ENCODE assay signal across 9 cellular contexts in the genomic region with DNA sequence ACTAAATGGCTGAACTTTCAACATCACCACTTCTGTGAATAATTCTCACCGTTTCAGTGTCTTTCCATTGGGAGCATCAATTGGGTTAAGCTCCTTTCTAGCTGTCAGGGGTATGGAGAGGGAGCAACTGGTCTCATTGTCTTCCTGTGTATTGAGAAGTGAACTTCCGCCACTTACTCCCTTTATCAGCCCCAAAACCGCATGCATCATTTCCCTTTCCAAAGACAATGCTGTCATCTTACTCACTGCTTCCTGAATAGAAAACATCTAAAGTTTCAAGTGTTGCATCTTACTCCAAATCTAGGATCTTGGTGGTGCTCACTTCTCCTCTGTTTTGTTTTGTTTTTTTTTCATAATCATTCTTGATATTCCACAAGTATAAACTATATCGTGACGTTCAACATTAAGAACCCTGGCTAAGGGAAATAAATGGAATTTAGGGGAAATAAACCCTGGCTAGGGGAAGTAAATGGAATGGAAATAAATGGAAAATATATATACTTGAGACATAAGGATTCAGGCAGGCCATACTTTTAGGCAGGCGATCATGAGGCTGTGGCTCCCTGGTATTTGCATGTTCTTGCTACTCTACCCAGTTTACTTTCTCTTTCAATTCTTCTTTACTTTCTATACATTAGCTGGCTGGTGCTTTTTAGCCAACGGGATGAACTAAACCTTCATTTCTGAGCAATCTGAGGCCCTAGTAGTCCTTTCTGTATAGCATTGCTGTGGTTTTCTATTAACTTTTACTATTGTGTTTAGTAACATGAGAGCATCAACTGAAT.
DNase-seq lines count a peak whose midpoint lies in the region; ATAC-seq and TF ChIP-seq lines count a peak whose summit lies in the region.
"Had no signal": no experiment of that assay in that cellular context is flagged by ENCODE, and none has a peak within 500 bp of the region (broad histone marks: within the 10 kb centered on the region; RNA-seq: fewer than 3 reads in every experiment).

No MANE protein-coding gene starts in this region.

- H3K27ac ChIP-seq in SK-N-SH (ENCODE audit: low read depth in 2 of 2, low read length in 1 of 2) (peak overlapping the region in 1 of 2 experiments; percentile 84; a peak in 2 of 4 replicates), osteoblast (ENCODE audit: low read depth, low read length) (no peak overlapping the region)
- H3K27ac ChIP-seq: parathyroid adenoma had no signal

- intact Hi-C loops in posterior vena cava (cut with DNase I): no loop called here

- H3K79me2 ChIP-seq in SK-N-SH (ENCODE audit: insufficient read depth) (no peaks in the 10 kb centered on the region), osteoblast (ENCODE audit: insufficient read depth, low read length) (no peaks in the 10 kb centered on the region)
- H3K79me2 ChIP-seq: parathyroid adenoma had no signal

- peak; percentile 84 for ATAC-seq in GM19025 (IDR thresholded peaks at IDR 0.05; ENCODE audit: low read depth, unreplicated experiment)
- peak; percentile 53 for ATAC-seq in HG03039 (IDR thresholded peaks at IDR 0.05; ENCODE audit: unreplicated experiment)
- no peak for ATAC-seq in esophagus mucosa

- H3K27me3 ChIP-seq in SK-N-SH (ENCODE audit: insufficient read depth) (no peaks in the 10 kb centered on the region), osteoblast (ENCODE audit: insufficient read depth, low read length) (no peaks in the 10 kb centered on the region)

- H3F3A ChIP-seq in SK-N-SH (replicated peaks; ENCODE audit: insufficient read depth): peaks cover 27% of the 10 kb centered on the region

- peak overlapping the region; percentile 42; the same call in 1 of the 2 replicates for H3K9ac ChIP-seq in SK-N-SH
- H3K9ac ChIP-seq: parathyroid adenoma had no signal

- no peak for TF ChIP-seq RAD21 in SK-N-SH (IDR thresholded peaks at IDR 0.05; ENCODE audit: low read length)

- H3K9me2 ChIP-seq in SK-N-SH: no peaks in the 10 kb centered on the region

- WGBS in SK-N-SH (ENCODE audit: low lambda C conversion rate): 20% methylated on average over 7 of the region's 7 CpGs

- peak in 1 of 2 experiments; percentile 76; a peak in 1 of 4 replicates for TF ChIP-seq EP300 in SK-N-SH (IDR thresholded peaks at IDR 0.05; ENCODE audit: borderline replicate concordance in 1 of 2, low read depth in 1 of 2, low read length in 1 of 2)

- H2AFZ ChIP-seq in SK-N-SH (ENCODE audit: low read depth) (peak overlapping the region; percentile 62), osteoblast (ENCODE audit: low read length) (no peak overlapping the region)
- H2AFZ ChIP-seq: parathyroid adenoma had no signal

- H3K4me3 ChIP-seq in SK-N-SH (ENCODE audit: low read depth in 2 of 2, low read length in 1 of 2): peak overlapping the region in 1 of 2 experiments; percentile 41; a peak in 2 of 4 replicates
- no peak overlapping the region for H3K4me3 ChIP-seq in osteoblast (ENCODE audit: insufficient read depth, low read length)

- no peaks in the 10 kb centered on the region for H3K36me3 ChIP-seq in SK-N-SH (replicated peaks in 1 of 2; ENCODE audit: control insufficient read depth in 1 of 2, insufficient read depth in 2 of 2, low read length in 1 of 2)
- H3K36me3 ChIP-seq in osteoblast (ENCODE audit: insufficient read depth, low read length): no peaks in the 10 kb centered on the region

- DNase-seq in SK-N-SH (no peak), osteoblast (ENCODE audit: insufficient read length, low spot score, missing footprints) (no peak), NCI-H345 treated with DMSO at 0.1 percent for 48 hours (lab: John Stamatoyannopoulos, UW; ENCODE audit: unreplicated experiment) (no peak), posterior vena cava (ENCODE audit: low spot score) (no peak)
- DNase-seq: NCI-H187 treated with DMSO at 0.1 percent for 48 hours had no signal

- POLR2A ChIA-PET in SK-N-SH (lab: Yijun Ruan, JAX): no interaction called here

- CTCF ChIA-PET in SK-N-SH (lab: Yijun Ruan, JAX): interaction anchor here (2.1 kb wide), 1 partner anchor 43 kb away, joined by 7 read pairs; no protein-coding TSS in a partner anchor

- peaks cover 0 to 26% of the 10 kb centered on the region in 2 experiments; a peak in 2 of 4 replicates for H3K4me1 ChIP-seq in SK-N-SH (ENCODE audit: control insufficient read depth in 1 of 2, insufficient read depth in 2 of 2, low read depth in 1 of 2, low read length in 1 of 2)
- peaks cover 3% of the 10 kb centered on the region for H3K4me1 ChIP-seq in osteoblast (ENCODE audit: insufficient read depth, low read length)
- H3K4me1 ChIP-seq: parathyroid adenoma had no signal

- H3K4me2 ChIP-seq in SK-N-SH: peak overlapping the region; percentile 68
- peak overlapping the region; percentile 17 for H3K4me2 ChIP-seq in osteoblast (ENCODE audit: insufficient read depth, low read length)

- no peak for TF ChIP-seq CTCF in SK-N-SH (IDR thresholded peaks at IDR 0.05)
- TF ChIP-seq CTCF in osteoblast (IDR thresholded peaks at IDR 0.05; ENCODE audit: extremely low read depth, low read depth, low read length): no peak

- H4K20me1 ChIP-seq in SK-N-SH (ENCODE audit: insufficient read depth) (no peaks in the 10 kb centered on the region), osteoblast (ENCODE audit: insufficient read depth, low read length) (no peaks in the 10 kb centered on the region)

- peaks cover 5% of the 10 kb centered on the region; the same call in 1 of the 2 replicates for H3K9me3 ChIP-seq in SK-N-SH
- no peaks in the 10 kb centered on the region for H3K9me3 ChIP-seq in osteoblast (ENCODE audit: low read depth, low read length)

TF ChIP-seq in SK-N-SH, 30 proteins besides CTCF, POLR2A, EP300 and RAD21:
- TF ChIP-seq RCOR1 (IDR thresholded peaks at IDR 0.05; ENCODE audit: low read length) (no peak), GABPA (IDR thresholded peaks at IDR 0.05; ENCODE audit: low read depth) (peak; percentile 48), JUND (IDR thresholded peaks at IDR 0.05) (peak; percentile 67), TCF12 (IDR thresholded peaks at IDR 0.05) (peak; percentile 63), ELF1 (IDR thresholded peaks at IDR 0.05) (peak; percentile 27; the same call in 1 of the 2 replicates), FOSL2 (IDR thresholded peaks at IDR 0.05; ENCODE audit: borderline replicate concordance, low read depth) (peak; percentile 74; the same call in 1 of the 2 replicates), FOXJ3 (CRISPR knock-in tag; IDR thresholded peaks at IDR 0.05) (no peak)
- TF ChIP-seq, protein P1, sequence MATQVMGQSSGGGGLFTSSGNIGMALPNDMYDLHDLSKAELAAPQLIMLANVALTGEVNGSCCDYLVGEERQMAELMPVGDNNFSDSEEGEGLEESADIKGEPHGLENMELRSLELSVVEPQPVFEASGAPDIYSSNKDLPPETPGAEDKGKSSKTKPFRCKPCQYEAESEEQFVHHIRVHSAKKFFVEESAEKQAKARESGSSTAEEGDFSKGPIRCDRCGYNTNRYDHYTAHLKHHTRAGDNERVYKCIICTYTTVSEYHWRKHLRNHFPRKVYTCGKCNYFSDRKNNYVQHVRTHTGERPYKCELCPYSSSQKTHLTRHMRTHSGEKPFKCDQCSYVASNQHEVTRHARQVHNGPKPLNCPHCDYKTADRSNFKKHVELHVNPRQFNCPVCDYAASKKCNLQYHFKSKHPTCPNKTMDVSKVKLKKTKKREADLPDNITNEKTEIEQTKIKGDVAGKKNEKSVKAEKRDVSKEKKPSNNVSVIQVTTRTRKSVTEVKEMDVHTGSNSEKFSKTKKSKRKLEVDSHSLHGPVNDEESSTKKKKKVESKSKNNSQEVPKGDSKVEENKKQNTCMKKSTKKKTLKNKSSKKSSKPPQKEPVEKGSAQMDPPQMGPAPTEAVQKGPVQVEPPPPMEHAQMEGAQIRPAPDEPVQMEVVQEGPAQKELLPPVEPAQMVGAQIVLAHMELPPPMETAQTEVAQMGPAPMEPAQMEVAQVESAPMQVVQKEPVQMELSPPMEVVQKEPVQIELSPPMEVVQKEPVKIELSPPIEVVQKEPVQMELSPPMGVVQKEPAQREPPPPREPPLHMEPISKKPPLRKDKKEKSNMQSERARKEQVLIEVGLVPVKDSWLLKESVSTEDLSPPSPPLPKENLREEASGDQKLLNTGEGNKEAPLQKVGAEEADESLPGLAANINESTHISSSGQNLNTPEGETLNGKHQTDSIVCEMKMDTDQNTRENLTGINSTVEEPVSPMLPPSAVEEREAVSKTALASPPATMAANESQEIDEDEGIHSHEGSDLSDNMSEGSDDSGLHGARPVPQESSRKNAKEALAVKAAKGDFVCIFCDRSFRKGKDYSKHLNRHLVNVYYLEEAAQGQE (IDR thresholded peaks at IDR 0.05; ENCODE audit: low read depth, low read length): no peak
- TF ChIP-seq, protein P2, sequence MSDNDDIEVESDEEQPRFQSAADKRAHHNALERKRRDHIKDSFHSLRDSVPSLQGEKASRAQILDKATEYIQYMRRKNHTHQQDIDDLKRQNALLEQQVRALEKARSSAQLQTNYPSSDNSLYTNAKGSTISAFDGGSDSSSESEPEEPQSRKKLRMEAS (IDR thresholded peaks at IDR 0.05; ENCODE audit: low read depth): peak; percentile 63; the same call in 1 of the 2 replicates
- TF ChIP-seq, protein P3, sequence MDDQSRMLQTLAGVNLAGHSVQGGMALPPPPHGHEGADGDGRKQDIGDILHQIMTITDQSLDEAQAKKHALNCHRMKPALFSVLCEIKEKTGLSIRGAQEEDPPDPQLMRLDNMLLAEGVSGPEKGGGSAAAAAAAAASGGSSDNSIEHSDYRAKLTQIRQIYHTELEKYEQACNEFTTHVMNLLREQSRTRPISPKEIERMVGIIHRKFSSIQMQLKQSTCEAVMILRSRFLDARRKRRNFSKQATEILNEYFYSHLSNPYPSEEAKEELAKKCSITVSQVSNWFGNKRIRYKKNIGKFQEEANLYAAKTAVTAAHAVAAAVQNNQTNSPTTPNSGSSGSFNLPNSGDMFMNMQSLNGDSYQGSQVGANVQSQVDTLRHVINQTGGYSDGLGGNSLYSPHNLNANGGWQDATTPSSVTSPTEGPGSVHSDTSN (IDR thresholded peaks at IDR 0.05): peak; percentile 53; the same call in 1 of the 2 replicates
